ENCODE assay signal across 1 cellular context in the genomic region with DNA sequence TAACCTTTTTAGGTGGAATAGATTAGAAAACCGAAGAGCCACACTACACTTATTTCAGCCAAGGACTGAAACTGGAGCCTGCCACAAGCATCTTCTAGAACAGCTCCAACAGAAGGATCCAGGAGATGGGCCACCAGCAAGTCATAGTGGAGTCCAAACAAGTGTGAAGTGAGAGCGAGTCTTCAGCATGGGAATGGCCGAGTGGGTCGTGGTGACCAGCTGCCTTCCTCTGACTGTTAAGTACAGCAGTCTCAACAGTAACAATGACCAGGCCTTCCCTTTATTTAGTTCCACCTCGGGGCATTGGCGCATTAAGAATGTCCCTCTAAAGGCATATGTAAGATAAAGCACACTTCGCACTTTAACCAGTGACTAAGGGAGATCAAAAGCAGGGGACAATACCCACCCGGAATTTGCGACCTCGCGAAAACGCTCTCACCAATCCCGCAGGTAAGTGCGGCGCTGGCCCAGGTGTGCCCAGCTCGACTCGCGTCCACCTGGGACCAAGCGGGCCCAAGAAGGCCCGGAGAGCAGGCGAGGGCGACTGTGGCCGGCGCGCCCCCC.
TF ChIP-seq lines count a peak whose summit lies in the region.

No MANE protein-coding gene starts in this region.

TF ChIP-seq in H1, 55 proteins besides CTCF, POLR2A, EP300 and RAD21:
- no peak for TF ChIP-seq POLR2AphosphoS5 (IDR thresholded peaks at IDR 0.05; ENCODE audit: low read depth, low read length)
- 0 out of 2 replicates have a peak, but pooled peaks have one; percentile 23 for TF ChIP-seq SUZ12 (IDR thresholded peaks at IDR 0.05; ENCODE audit: low read length)
- TF ChIP-seq BACH1 (IDR thresholded peaks at IDR 0.05; ENCODE audit: low read length): peak; percentile 24; the same call in 1 of the 2 replicates
- TF ChIP-seq SIRT6 (IDR thresholded peaks at IDR 0.05; ENCODE audit: low read length): no peak
- peak; percentile 44 for TF ChIP-seq EZH2 (IDR thresholded peaks at IDR 0.05; ENCODE audit: low read depth, low read length, severe bottlenecking)
- TF ChIP-seq, protein P1, sequence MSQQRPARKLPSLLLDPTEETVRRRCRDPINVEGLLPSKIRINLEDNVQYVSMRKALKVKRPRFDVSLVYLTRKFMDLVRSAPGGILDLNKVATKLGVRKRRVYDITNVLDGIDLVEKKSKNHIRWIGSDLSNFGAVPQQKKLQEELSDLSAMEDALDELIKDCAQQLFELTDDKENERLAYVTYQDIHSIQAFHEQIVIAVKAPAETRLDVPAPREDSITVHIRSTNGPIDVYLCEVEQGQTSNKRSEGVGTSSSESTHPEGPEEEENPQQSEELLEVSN (IDR thresholded peaks at IDR 0.05): no peak
